16 cellular contexts compared by ENCODE assay signal in the genomic region with DNA sequence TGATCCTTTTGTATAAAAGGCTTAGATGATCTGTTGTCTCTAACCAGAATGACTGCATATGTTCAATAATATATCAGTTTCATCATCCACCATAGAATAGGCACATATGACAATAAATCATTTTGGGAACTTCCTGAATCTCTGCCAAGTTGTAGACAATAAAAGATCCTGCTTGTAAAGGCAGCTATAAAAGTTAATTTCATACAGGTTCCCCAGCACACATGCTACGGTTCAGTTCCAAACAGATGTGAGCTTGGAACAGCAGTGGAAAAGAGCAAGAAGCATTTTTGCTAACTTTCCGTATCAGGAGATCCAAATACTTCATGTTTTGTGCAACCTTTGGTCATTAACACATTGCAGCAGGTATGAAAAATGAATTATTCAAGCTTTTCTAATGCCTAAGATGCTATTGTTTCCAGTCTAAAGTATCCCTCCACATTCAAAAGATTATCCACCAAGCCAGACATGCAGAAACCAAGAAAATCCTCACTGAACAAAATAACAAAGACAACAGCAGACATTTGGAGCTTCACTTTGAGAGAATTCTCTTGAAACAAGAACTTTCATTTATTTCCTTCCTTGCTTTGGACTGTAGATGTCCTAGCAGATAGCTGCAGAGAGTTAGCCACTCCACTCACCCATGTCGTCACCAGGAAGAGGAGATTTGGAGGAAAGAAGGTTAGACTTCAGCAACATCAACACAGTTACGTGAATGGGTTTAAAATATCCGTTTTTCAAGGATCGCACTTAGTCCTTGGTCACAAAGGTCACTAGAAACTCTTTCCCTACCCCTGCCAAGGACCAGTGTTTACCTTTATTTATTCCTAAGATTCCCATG.
DNase-seq lines count a peak whose midpoint lies in the region; ATAC-seq and TF ChIP-seq lines count a peak whose summit lies in the region.
"Had no signal": no experiment of that assay in that cellular context is flagged by ENCODE, and none has a peak within 500 bp of the region (broad histone marks: within the 10 kb centered on the region; RNA-seq: fewer than 3 reads in every experiment).

No MANE protein-coding gene starts in this region.

- no peak overlapping the region for H3K27ac Mint-ChIP-seq in T-helper 2 cell treated with Interferon-gamma antibody and Interleukin-4, amounts not matched to agents 5 μg/mL and 100 μg/mL, for 36 hours
- H3K27ac Mint-ChIP-seq: activated naive CD4-positive, alpha-beta T cell treated with anti-CD3 and anti-CD28 coated beads for 36 hours; CD8-positive, alpha-beta memory T cell; naive thymus-derived CD8-positive, alpha-beta T cell had no signal

- no peaks in the 10 kb centered on the region for H3K9me2 ChIP-seq in Karpas-422 (replicated peaks; ENCODE audit: insufficient read depth, low read length)

- H2AFZ ChIP-seq in Karpas-422 (ENCODE audit: low read length): no peak overlapping the region

- no peaks in the 10 kb centered on the region for H3K79me2 ChIP-seq in Karpas-422 (ENCODE audit: low read length)

- no peaks in the 10 kb centered on the region for H3K9me3 Mint-ChIP-seq in T-helper 2 cell treated with Interferon-gamma antibody and Interleukin-4, amounts not matched to agents 5 μg/mL and 100 μg/mL, for 36 hours
- H3K9me3 Mint-ChIP-seq: activated naive CD4-positive, alpha-beta T cell treated with anti-CD3 and anti-CD28 coated beads for 36 hours; CD8-positive, alpha-beta memory T cell; naive thymus-derived CD8-positive, alpha-beta T cell had no signal

- H3K27me3 Mint-ChIP-seq in T-helper 2 cell treated with Interferon-gamma antibody and Interleukin-4, amounts not matched to agents 5 μg/mL and 100 μg/mL, for 36 hours (ENCODE audit: low read depth): peaks cover 5% of the 10 kb centered on the region

- no peak overlapping the region for H3K4me2 ChIP-seq in Karpas-422 (ENCODE audit: low read depth, low read length, poor library complexity, severe bottlenecking)

- H3K4me3 ChIP-seq in SK-N-MC (peak overlapping the region; percentile 63), mucosa of descending colon (no peak overlapping the region), Karpas-422 (ENCODE audit: low read length) (no peak overlapping the region)
- H3K4me3 ChIP-seq: MG63, Peyer's patch had no signal

- H3K36me3 Mint-ChIP-seq in T-helper 2 cell treated with Interferon-gamma antibody and Interleukin-4, amounts not matched to agents 5 μg/mL and 100 μg/mL, for 36 hours (ENCODE audit: low read depth): no peaks in the 10 kb centered on the region
- H3K36me3 Mint-ChIP-seq: CD8-positive, alpha-beta memory T cell; naive thymus-derived CD8-positive, alpha-beta T cell had no signal

- H4K20me1 ChIP-seq in Karpas-422 (ENCODE audit: insufficient read depth, low read depth, low read length): no peaks in the 10 kb centered on the region

- peaks cover 6% of the 10 kb centered on the region for H3K4me1 ChIP-seq in mucosa of descending colon (ENCODE audit: low read depth)
- no peaks in the 10 kb centered on the region for H3K4me1 ChIP-seq in Karpas-422 (ENCODE audit: low read length)

- intact Hi-C loops in mucosa of descending colon (cut with DNase I, micrococcal nuclease): no loop called here

- peak overlapping the region; percentile 74 for H3K9ac ChIP-seq in SK-N-MC (ENCODE audit: insufficient read length)
- H3K9ac ChIP-seq in Karpas-422 (ENCODE audit: low read length): no peak overlapping the region

- H3K9me3 ChIP-seq in SK-N-MC (ENCODE audit: low read depth, low read length) (no peaks in the 10 kb centered on the region), mucosa of descending colon (no peaks in the 10 kb centered on the region), Karpas-422 (ENCODE audit: low read length) (no peaks in the 10 kb centered on the region)
- H3K9me3 ChIP-seq: MG63, Peyer's patch had no signal

- TF ChIP-seq CTCF in mucosa of descending colon (IDR thresholded peaks at IDR 0.05): no peak

- H3K27me3 ChIP-seq in Karpas-422 (ENCODE audit: low read length): no peaks in the 10 kb centered on the region
- H3K27me3 ChIP-seq: brain microvascular endothelial cell, MG63, Peyer's patch had no signal

- peak; percentile 82 for DNase-seq in GM04504 (ENCODE audit: low read depth)
- peak; percentile 89 for DNase-seq in NCI-H1105 treated with DMSO at 0.1 percent for 48 hours (lab: John Stamatoyannopoulos, UW)
- peak; percentile 98 for DNase-seq in SK-N-MC (ENCODE audit: low read depth, low spot score)
- peak in 1 of 3 donors; percentile 22 for DNase-seq in mucosa of descending colon
- no peak for DNase-seq in substantia nigra (lab: John Stamatoyannopoulos, UW)
- no peak for DNase-seq in T-helper 2 cell treated with Interferon-gamma antibody and Interleukin-4, amounts not matched to agents 5 μg/mL and 100 μg/mL, for 36 hours (ENCODE audit: low spot score)
- DNase-seq in Karpas-422: no peak
- DNase-seq in cerebellum (ENCODE audit: low spot score): no peak
- DNase-seq: activated naive CD4-positive, alpha-beta T cell treated with anti-CD3 and anti-CD28 coated beads for 36 hours; brain microvascular endothelial cell; CD8-positive, alpha-beta memory T cell; MG63; naive thymus-derived CD8-positive, alpha-beta T cell; NCI-H2227 treated with DMSO at 0.1 percent for 48 hours; Peyer's patch had no signal

- H3K4me1 Mint-ChIP-seq in T-helper 2 cell treated with Interferon-gamma antibody and Interleukin-4, amounts not matched to agents 5 μg/mL and 100 μg/mL, for 36 hours (ENCODE audit: low read depth): peaks cover 2% of the 10 kb centered on the region
- H3K4me1 Mint-ChIP-seq: CD8-positive, alpha-beta memory T cell; naive thymus-derived CD8-positive, alpha-beta T cell had no signal

- H3K27ac ChIP-seq in SK-N-MC (peak overlapping the region; percentile 99), substantia nigra (ENCODE audit: low read depth, low read length, poor library complexity, severe bottlenecking) (no peak overlapping the region), Karpas-422 (ENCODE audit: low read length) (no peak overlapping the region)
- H3K27ac ChIP-seq: brain microvascular endothelial cell, Peyer's patch had no signal

- H3K4me3 Mint-ChIP-seq in T-helper 2 cell treated with Interferon-gamma antibody and Interleukin-4, amounts not matched to agents 5 μg/mL and 100 μg/mL, for 36 hours: no peak overlapping the region
- H3K4me3 Mint-ChIP-seq: activated naive CD4-positive, alpha-beta T cell treated with anti-CD3 and anti-CD28 coated beads for 36 hours; CD8-positive, alpha-beta memory T cell; naive thymus-derived CD8-positive, alpha-beta T cell had no signal

- no peaks in the 10 kb centered on the region for H3K36me3 ChIP-seq in SK-N-MC (ENCODE audit: insufficient read depth, low read length)
- H3K36me3 ChIP-seq in mucosa of descending colon (ENCODE audit: low read depth): no peaks in the 10 kb centered on the region
- H3K36me3 ChIP-seq in Karpas-422 (ENCODE audit: insufficient read depth, low read length): no peaks in the 10 kb centered on the region
- H3K36me3 ChIP-seq: brain microvascular endothelial cell, MG63, Peyer's patch had no signal

- ATAC-seq in mucosa of descending colon: peak; percentile 94
- ATAC-seq: activated CD4-positive, CD25-positive, alpha-beta regulatory T cell treated with anti-CD3 and anti-CD28 coated beads, Interleukin-2, amount 50 U/mL, for 24 hours; naive thymus-derived CD8-positive, alpha-beta T cell had no signal

Comparison
In these comparisons a context has a peak if more than half of its experiments do, and no peak if none do; other contexts are left out.
1. DNase-seq: peak in GM04504 (single experiment), NCI-H1105 treated with DMSO at 0.1 percent for 48 hours (single experiment) and SK-N-MC (single experiment); none in substantia nigra (0 of 49), T-helper 2 cell treated with Interferon-gamma antibody and Interleukin-4, amounts not matched to agents 5 μg/mL and 100 μg/mL, for 36 hours (single experiment), Karpas-422 (single experiment) and cerebellum (single experiment).